Comparison of ENCODE assay signal across 9 cellular contexts in genomic region chr4:122003335-122003734, GRCh38.
A peak's percentile ranks its signal among the peaks of the same experiment; 100 is the strongest.
DNase-seq lines count a peak whose midpoint lies in the region; ATAC-seq lines count a peak whose summit lies in the region.
"Had no signal": no experiment of that assay in that cellular context is flagged by ENCODE, and none has a peak within 500 bp of the region (broad histone marks: within the 10 kb centered on the region; RNA-seq: fewer than 3 reads in every experiment).

No MANE protein-coding gene starts in this region.

- H3K9me3 Mint-ChIP-seq in stimulated activated naive B cell treated with anti-CD40 and anti-IgM and Interleukin-4, amounts not matched to agents 10 μg/mL and 1 μg/mL and 100 μg/mL, for 72 hours: no peaks in the 10 kb centered on the region

- no peak overlapping the region for H3K27ac Mint-ChIP-seq in stimulated activated naive B cell treated with anti-CD40 and anti-IgM and Interleukin-4, amounts not matched to agents 10 μg/mL and 1 μg/mL and 100 μg/mL, for 72 hours
- H3K27ac Mint-ChIP-seq: brain had no signal

- peak; percentile 4 for DNase-seq in activated T-cell treated with anti-CD3 and anti-CD28 coated beads for 24 hours (ENCODE audit: low read depth)
- DNase-seq in activated T-cell treated with anti-CD3 and anti-CD28 coated beads, Interleukin-2, amount 50 U/mL, for 1 hour: no peak
- peak; percentile 4 for DNase-seq in HuH-7.5 (ENCODE audit: low spot score)
- peak; percentile 19 for DNase-seq in UCSD-AML1 (lab: John Stamatoyannopoulos, UW; ENCODE audit: unreplicated experiment)
- peak; percentile 40 for DNase-seq in germinal center (ENCODE audit: low spot score)
- no peak for DNase-seq in stimulated activated naive B cell treated with anti-CD40 and anti-IgM and Interleukin-4, amounts not matched to agents 10 μg/mL and 1 μg/mL and 100 μg/mL, for 72 hours
- DNase-seq in NCI-H2029 treated with DMSO at 0.1 percent for 48 hours (lab: John Stamatoyannopoulos, UW): no peak

- ATAC-seq in GM21529 (IDR thresholded peaks at IDR 0.05; ENCODE audit: unreplicated experiment): peak; percentile 91
- ATAC-seq in stimulated activated naive B cell treated with anti-CD40 and anti-IgM and Interleukin-4, amounts not matched to agents 10 μg/mL and 1 μg/mL and 100 μg/mL, for 72 hours (replicated peaks): peak; percentile 74 to 78

- no peaks in the 10 kb centered on the region for H3K4me1 Mint-ChIP-seq in stimulated activated naive B cell treated with anti-CD40 and anti-IgM and Interleukin-4, amounts not matched to agents 10 μg/mL and 1 μg/mL and 100 μg/mL, for 72 hours
- H3K4me1 Mint-ChIP-seq: brain had no signal

- H3K36me3 Mint-ChIP-seq in stimulated activated naive B cell treated with anti-CD40 and anti-IgM and Interleukin-4, amounts not matched to agents 10 μg/mL and 1 μg/mL and 100 μg/mL, for 72 hours: no peaks in the 10 kb centered on the region
- H3K36me3 Mint-ChIP-seq: brain had no signal

- peaks cover 8 to 18% of the 10 kb centered on the region in 2 donors for H3K27me3 Mint-ChIP-seq in stimulated activated naive B cell treated with anti-CD40 and anti-IgM and Interleukin-4, amounts not matched to agents 10 μg/mL and 1 μg/mL and 100 μg/mL, for 72 hours
- H3K27me3 Mint-ChIP-seq: brain had no signal

- no peak overlapping the region for H3K4me3 Mint-ChIP-seq in stimulated activated naive B cell treated with anti-CD40 and anti-IgM and Interleukin-4, amounts not matched to agents 10 μg/mL and 1 μg/mL and 100 μg/mL, for 72 hours
- H3K4me3 Mint-ChIP-seq: brain had no signal

Comparison
In these comparisons a context has a peak if more than half of its experiments do, and no peak if none do; other contexts are left out.
1. DNase-seq: peak in activated T-cell treated with anti-CD3 and anti-CD28 coated beads for 24 hours (single experiment), HuH-7.5 (single experiment), UCSD-AML1 (single experiment) and germinal center (single experiment); none in activated T-cell treated with anti-CD3 and anti-CD28 coated beads, Interleukin-2, amount 50 U/mL, for 1 hour (single experiment), stimulated activated naive B cell treated with anti-CD40 and anti-IgM and Interleukin-4, amounts not matched to agents 10 μg/mL and 1 μg/mL and 100 μg/mL, for 72 hours (single experiment) and NCI-H2029 treated with DMSO at 0.1 percent for 48 hours (single experiment).